In the genomic region with DNA sequence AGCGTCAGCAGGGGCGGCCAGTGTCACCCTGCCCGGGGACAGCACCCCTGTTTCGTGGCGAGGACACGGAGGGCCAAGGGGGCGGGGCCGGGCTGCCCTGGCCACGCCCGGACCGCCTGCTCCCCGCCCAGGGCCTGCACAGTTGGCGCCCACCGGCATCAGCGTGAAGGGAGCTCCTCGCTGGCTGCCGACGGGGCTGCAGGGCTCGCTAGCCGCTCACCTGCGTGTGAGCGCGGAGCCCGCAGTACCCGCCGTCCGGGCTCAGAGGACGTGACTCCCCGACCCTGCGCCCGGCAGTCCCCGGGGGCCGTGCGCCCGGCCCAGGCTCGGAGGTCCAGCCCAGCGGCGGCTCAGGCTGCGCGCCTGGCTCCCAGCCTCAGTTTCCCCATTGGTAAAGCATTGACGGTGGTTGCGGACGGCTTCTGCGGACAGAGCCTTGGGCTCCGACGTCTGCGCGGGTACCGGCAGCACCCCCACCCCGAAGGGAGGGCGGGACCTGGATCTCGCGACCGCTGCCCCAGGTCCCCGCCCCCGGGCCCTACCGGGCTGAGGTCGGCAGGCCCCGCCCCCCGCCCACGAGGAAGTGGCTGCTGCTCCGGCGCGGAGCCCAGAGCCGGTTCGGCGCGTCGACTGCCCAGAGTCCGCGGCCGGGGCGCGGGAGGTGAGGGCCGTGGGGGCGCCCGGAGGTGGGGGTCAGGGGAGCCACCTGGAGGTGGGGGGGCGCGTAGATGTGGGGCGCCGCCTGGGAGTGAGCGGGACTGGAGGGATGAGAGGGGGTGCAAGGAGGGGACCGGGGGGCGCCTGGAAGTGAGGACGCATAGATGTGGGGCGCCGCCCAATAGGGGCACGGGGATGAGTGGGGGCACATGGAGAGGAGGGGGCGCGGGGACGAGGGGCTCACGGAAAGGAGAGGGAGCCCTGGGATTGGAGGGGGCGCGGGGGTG, we compare ENCODE assay signal across 1 cellular context.
A peak's percentile ranks its signal among the peaks of the same experiment; 100 is the strongest.
TF ChIP-seq lines count a peak whose summit lies in the region.

A gene (plus strand): TSS at position 610 of the 944 bp plus-strand sequence. CDS start 10,985 bp downstream, outside the sequence.

TF ChIP-seq in HepG2, 621 proteins besides CTCF, POLR2A, EP300 and RAD21 (continued from another document and continues in another):
- TF ChIP-seq TBX3 (IDR thresholded peaks at IDR 0.05; ENCODE audit: borderline replicate concordance) (no peak), GLI4 (CRISPR knock-in tag; IDR thresholded peaks at IDR 0.05; ENCODE audit: borderline replicate concordance) (no peak; the same call in 1 of the 2 replicates), NFKBIZ (CRISPR knock-in tag; IDR thresholded peaks at IDR 0.05) (no peak), SAP130 (CRISPR knock-in tag; IDR thresholded peaks at IDR 0.05; ENCODE audit: low read depth) (peak; percentile 62), ZSCAN9 (CRISPR knock-in tag; IDR thresholded peaks at IDR 0.05; ENCODE audit: borderline replicate concordance) (no peak), ZNF790 (CRISPR knock-in tag; IDR thresholded peaks at IDR 0.05; ENCODE audit: borderline replicate concordance) (no peak), FOSL2 (CRISPR knock-in tag; IDR thresholded peaks at IDR 0.05) (no peak), ZNF101 (CRISPR knock-in tag; IDR thresholded peaks at IDR 0.05; ENCODE audit: borderline replicate concordance, low read depth) (no peak), ARID2 (CRISPR knock-in tag; IDR thresholded peaks at IDR 0.05; ENCODE audit: borderline replicate concordance) (no peak), SMARCE1 (IDR thresholded peaks at IDR 0.05; ENCODE audit: borderline replicate concordance) (no peak), MXD4 (CRISPR knock-in tag; IDR thresholded peaks at IDR 0.05) (no peak), SOX6 (IDR thresholded peaks at IDR 0.05) (no peak), SOX6 (CRISPR knock-in tag; IDR thresholded peaks at IDR 0.05) (no peak), ZNF747 (CRISPR knock-in tag; IDR thresholded peaks at IDR 0.05; ENCODE audit: borderline replicate concordance) (no peak), RFX5 (IDR thresholded peaks at IDR 0.05; ENCODE audit: low read depth, low read length) (no peak), CEBPG (CRISPR knock-in tag; IDR thresholded peaks at IDR 0.05) (no peak), RBM39 (IDR thresholded peaks at IDR 0.05; ENCODE audit: low read depth, low read length, poor library complexity, severe bottlenecking) (no peak), MEIS2 (CRISPR knock-in tag; IDR thresholded peaks at IDR 0.05) (peak; percentile 31; the same call in 1 of the 2 replicates), JUN (CRISPR knock-in tag; IDR thresholded peaks at IDR 0.05) (no peak), SP1 (IDR thresholded peaks at IDR 0.05) (no peak), SP1 (CRISPR knock-in tag; IDR thresholded peaks at IDR 0.05) (peak; percentile 47), ZNF34 (CRISPR knock-in tag; IDR thresholded peaks at IDR 0.05; ENCODE audit: borderline replicate concordance) (no peak), KDM5A (IDR thresholded peaks at IDR 0.05; ENCODE audit: borderline replicate concordance, low read length) (peak; percentile 56; the same call in 1 of the 2 replicates), ZNF749 (CRISPR knock-in tag; IDR thresholded peaks at IDR 0.05; ENCODE audit: borderline replicate concordance) (no peak), ZMYM3 (CRISPR knock-in tag; IDR thresholded peaks at IDR 0.05) (no peak), ZNF546 (CRISPR knock-in tag; conservative IDR thresholded peaks at IDR 0.05) (no peak; the same call in 1 of the 2 replicates), ZNF431 (CRISPR knock-in tag; IDR thresholded peaks at IDR 0.05; ENCODE audit: borderline replicate concordance, low read depth) (no peak), ZNF674 (CRISPR knock-in tag; IDR thresholded peaks at IDR 0.05; ENCODE audit: low read depth) (no peak)
- TF ChIP-seq, protein P1, sequence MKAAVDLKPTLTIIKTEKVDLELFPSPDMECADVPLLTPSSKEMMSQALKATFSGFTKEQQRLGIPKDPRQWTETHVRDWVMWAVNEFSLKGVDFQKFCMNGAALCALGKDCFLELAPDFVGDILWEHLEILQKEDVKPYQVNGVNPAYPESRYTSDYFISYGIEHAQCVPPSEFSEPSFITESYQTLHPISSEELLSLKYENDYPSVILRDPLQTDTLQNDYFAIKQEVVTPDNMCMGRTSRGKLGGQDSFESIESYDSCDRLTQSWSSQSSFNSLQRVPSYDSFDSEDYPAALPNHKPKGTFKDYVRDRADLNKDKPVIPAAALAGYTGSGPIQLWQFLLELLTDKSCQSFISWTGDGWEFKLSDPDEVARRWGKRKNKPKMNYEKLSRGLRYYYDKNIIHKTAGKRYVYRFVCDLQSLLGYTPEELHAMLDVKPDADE (CRISPR knock-in tag; IDR thresholded peaks at IDR 0.05): no peak
- TF ChIP-seq, protein P2, sequence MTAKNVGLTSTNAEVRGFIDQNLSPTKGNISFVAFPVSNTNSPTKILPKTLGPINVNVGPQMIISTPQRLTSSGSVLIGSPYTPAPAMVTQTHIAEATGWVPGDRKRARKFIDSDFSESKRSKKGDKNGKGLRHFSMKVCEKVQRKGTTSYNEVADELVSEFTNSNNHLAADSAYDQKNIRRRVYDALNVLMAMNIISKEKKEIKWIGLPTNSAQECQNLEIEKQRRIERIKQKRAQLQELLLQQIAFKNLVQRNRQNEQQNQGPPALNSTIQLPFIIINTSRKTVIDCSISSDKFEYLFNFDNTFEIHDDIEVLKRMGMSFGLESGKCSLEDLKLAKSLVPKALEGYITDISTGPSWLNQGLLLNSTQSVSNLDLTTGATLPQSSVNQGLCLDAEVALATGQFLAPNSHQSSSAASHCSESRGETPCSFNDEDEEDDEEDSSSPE (CRISPR knock-in tag; IDR thresholded peaks at IDR 0.05): 0 out of 2 replicates have a peak, but pooled peaks have one; percentile 29
- TF ChIP-seq, protein P3, sequence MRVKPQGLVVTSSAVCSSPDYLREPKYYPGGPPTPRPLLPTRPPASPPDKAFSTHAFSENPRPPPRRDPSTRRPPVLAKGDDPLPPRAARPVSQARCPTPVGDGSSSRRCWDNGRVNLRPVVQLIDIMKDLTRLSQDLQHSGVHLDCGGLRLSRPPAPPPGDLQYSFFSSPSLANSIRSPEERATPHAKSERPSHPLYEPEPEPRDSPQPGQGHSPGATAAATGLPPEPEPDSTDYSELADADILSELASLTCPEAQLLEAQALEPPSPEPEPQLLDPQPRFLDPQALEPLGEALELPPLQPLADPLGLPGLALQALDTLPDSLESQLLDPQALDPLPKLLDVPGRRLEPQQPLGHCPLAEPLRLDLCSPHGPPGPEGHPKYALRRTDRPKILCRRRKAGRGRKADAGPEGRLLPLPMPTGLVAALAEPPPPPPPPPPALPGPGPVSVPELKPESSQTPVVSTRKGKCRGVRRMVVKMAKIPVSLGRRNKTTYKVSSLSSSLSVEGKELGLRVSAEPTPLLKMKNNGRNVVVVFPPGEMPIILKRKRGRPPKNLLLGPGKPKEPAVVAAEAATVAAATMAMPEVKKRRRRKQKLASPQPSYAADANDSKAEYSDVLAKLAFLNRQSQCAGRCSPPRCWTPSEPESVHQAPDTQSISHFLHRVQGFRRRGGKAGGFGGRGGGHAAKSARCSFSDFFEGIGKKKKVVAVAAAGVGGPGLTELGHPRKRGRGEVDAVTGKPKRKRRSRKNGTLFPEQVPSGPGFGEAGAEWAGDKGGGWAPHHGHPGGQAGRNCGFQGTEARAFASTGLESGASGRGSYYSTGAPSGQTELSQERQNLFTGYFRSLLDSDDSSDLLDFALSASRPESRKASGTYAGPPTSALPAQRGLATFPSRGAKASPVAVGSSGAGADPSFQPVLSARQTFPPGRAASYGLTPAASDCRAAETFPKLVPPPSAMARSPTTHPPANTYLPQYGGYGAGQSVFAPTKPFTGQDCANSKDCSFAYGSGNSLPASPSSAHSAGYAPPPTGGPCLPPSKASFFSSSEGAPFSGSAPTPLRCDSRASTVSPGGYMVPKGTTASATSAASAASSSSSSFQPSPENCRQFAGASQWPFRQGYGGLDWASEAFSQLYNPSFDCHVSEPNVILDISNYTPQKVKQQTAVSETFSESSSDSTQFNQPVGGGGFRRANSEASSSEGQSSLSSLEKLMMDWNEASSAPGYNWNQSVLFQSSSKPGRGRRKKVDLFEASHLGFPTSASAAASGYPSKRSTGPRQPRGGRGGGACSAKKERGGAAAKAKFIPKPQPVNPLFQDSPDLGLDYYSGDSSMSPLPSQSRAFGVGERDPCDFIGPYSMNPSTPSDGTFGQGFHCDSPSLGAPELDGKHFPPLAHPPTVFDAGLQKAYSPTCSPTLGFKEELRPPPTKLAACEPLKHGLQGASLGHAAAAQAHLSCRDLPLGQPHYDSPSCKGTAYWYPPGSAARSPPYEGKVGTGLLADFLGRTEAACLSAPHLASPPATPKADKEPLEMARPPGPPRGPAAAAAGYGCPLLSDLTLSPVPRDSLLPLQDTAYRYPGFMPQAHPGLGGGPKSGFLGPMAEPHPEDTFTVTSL (CRISPR knock-in tag; IDR thresholded peaks at IDR 0.05; ENCODE audit: borderline replicate concordance): no peak
- TF ChIP-seq, protein P4, sequence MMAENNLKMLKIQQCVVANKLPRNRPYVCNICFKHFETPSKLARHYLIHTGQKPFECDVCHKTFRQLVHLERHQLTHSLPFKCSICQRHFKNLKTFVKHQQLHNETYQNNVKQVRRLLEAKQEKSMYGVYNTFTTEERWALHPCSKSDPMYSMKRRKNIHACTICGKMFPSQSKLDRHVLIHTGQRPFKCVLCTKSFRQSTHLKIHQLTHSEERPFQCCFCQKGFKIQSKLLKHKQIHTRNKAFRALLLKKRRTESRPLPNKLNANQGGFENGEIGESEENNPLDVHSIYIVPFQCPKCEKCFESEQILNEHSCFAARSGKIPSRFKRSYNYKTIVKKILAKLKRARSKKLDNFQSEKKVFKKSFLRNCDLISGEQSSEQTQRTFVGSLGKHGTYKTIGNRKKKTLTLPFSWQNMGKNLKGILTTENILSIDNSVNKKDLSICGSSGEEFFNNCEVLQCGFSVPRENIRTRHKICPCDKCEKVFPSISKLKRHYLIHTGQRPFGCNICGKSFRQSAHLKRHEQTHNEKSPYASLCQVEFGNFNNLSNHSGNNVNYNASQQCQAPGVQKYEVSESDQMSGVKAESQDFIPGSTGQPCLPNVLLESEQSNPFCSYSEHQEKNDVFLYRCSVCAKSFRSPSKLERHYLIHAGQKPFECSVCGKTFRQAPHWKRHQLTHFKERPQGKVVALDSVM (CRISPR knock-in tag; IDR thresholded peaks at IDR 0.05): 0 out of 2 replicates have a peak, but pooled peaks have one; percentile 10
- TF ChIP-seq, protein P5, sequence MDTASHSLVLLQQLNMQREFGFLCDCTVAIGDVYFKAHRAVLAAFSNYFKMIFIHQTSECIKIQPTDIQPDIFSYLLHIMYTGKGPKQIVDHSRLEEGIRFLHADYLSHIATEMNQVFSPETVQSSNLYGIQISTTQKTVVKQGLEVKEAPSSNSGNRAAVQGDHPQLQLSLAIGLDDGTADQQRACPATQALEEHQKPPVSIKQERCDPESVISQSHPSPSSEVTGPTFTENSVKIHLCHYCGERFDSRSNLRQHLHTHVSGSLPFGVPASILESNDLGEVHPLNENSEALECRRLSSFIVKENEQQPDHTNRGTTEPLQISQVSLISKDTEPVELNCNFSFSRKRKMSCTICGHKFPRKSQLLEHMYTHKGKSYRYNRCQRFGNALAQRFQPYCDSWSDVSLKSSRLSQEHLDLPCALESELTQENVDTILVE (CRISPR knock-in tag; IDR thresholded peaks at IDR 0.05): no peak
- TF ChIP-seq, protein P6, sequence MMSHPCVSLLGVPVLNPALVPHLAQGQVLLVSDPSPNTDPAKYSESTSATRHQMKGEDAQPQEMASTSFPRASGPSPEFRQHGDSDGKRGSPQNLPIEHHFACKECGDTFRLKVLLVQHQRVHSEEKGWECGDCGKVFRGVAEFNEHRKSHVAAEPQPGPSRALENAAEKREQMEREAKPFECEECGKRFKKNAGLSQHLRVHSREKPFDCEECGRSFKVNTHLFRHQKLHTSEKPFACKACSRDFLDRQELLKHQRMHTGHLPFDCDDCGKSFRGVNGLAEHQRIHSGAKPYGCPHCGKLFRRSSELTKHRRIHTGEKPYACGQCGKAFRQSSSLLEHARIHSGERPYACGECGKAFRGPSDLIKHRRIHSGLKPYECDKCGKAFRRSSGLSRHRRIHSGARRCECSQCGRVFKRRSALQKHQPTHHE (CRISPR knock-in tag; IDR thresholded peaks at IDR 0.05; ENCODE audit: borderline replicate concordance): no peak
- TF ChIP-seq, protein P7, sequence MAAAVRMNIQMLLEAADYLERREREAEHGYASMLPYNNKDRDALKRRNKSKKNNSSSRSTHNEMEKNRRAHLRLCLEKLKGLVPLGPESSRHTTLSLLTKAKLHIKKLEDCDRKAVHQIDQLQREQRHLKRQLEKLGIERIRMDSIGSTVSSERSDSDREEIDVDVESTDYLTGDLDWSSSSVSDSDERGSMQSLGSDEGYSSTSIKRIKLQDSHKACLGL (CRISPR knock-in tag; IDR thresholded peaks at IDR 0.05): peak; percentile 14; the same call in 1 of the 2 replicates
- TF ChIP-seq, protein P8, sequence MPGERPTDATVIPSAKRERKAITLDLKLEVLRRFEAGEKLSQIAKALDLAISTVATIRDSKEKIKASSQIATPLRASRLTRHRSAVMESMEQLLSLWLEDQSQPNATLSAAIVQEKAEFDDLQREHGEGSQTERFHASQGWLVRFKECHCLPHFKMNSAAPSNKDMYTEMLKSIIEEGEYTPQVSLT (CRISPR knock-in tag; IDR thresholded peaks at IDR 0.05; ENCODE audit: borderline replicate concordance, low read depth): no peak
- TF ChIP-seq, protein P9, sequence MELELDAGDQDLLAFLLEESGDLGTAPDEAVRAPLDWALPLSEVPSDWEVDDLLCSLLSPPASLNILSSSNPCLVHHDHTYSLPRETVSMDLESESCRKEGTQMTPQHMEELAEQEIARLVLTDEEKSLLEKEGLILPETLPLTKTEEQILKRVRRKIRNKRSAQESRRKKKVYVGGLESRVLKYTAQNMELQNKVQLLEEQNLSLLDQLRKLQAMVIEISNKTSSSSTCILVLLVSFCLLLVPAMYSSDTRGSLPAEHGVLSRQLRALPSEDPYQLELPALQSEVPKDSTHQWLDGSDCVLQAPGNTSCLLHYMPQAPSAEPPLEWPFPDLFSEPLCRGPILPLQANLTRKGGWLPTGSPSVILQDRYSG (CRISPR knock-in tag; IDR thresholded peaks at IDR 0.05): no peak
- TF ChIP-seq, protein P10, sequence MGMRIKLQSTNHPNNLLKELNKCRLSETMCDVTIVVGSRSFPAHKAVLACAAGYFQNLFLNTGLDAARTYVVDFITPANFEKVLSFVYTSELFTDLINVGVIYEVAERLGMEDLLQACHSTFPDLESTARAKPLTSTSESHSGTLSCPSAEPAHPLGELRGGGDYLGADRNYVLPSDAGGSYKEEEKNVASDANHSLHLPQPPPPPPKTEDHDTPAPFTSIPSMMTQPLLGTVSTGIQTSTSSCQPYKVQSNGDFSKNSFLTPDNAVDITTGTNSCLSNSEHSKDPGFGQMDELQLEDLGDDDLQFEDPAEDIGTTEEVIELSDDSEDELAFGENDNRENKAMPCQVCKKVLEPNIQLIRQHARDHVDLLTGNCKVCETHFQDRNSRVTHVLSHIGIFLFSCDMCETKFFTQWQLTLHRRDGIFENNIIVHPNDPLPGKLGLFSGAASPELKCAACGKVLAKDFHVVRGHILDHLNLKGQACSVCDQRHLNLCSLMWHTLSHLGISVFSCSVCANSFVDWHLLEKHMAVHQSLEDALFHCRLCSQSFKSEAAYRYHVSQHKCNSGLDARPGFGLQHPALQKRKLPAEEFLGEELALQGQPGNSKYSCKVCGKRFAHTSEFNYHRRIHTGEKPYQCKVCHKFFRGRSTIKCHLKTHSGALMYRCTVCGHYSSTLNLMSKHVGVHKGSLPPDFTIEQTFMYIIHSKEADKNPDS (CRISPR knock-in tag; IDR thresholded peaks at IDR 0.05): peak; percentile 60; the same call in 1 of the 2 replicates
- TF ChIP-seq, protein P11, sequence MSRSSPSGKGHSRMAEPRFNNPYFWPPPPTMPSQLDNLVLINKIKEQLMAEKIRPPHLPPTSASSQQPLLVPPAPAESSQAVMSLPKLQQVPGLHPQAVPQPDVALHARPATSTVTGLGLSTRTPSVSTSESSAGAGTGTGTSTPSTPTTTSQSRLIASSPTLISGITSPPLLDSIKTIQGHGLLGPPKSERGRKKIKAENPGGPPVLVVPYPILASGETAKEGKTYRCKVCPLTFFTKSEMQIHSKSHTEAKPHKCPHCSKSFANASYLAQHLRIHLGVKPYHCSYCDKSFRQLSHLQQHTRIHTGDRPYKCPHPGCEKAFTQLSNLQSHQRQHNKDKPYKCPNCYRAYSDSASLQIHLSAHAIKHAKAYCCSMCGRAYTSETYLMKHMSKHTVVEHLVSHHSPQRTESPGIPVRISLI (CRISPR knock-in tag; IDR thresholded peaks at IDR 0.05; ENCODE audit: borderline replicate concordance): no peak
